Comparison of ENCODE assay signal across 9 cellular contexts in genomic region chr9:98087420-98088354, GRCh38. TPM values are rescaled to one million over a fixed set of nuclear protein-coding genes. Genes with fewer than 3 reads are reported as not detected.
A peak's percentile ranks its signal among the peaks of the same experiment; 100 is the strongest.
DNase-seq lines count a peak whose midpoint lies in the region; ATAC-seq and TF ChIP-seq lines count a peak whose summit lies in the region.
"Had no signal": no experiment of that assay in that cellular context is flagged by ENCODE, and none has a peak within 500 bp of the region (broad histone marks: within the 10 kb centered on the region; RNA-seq: fewer than 3 reads in every experiment).

No MANE protein-coding gene starts in this region.

- H3K36me3 ChIP-seq in sigmoid colon = peaks cover 0 to 15% (median 0%) of the 10 kb centered on the region in 4 donors

- TF ChIP-seq EP300 in sigmoid colon (IDR thresholded peaks at IDR 0.05) = no peak

- peak overlapping the region in 2 of 4 donors; percentile 27 to 41 for H3K27ac ChIP-seq in sigmoid colon
- H3K27ac ChIP-seq: parathyroid adenoma had no signal

- intact Hi-C loops in head of caudate nucleus (cut with DNase I) = loop anchor here (10.0 kb wide), 1 partner anchor 57 kb away; no protein-coding TSS in a partner anchor
- intact Hi-C loops in sigmoid colon (cut with DNase I) = no loop called here

- H3K27me3 ChIP-seq in sigmoid colon = no peaks in the 10 kb centered on the region

- DNase-seq in GM03348 (ENCODE audit: low spot score) (peak; percentile 63), head of caudate nucleus (peak in 29 of 42 donors; percentile 18 to 65 (median 43)), sigmoid colon (peak; percentile 69), NCI-H510A treated with DMSO at 0.1 percent for 48 hours (lab: John Stamatoyannopoulos, UW) (no peak), NCI-H748 treated with DMSO at 0.1 percent for 48 hours (lab: John Stamatoyannopoulos, UW) (no peak)
- DNase-seq in activated CD8-positive, alpha-beta memory T cell treated with anti-CD3 and anti-CD28 coated beads, Interleukin-2, amount 50 U/mL, for 48 hours = peak; percentile 65

- no peak for TF ChIP-seq CTCF in sigmoid colon (IDR thresholded peaks at IDR 0.05)

- ATAC-seq in GM21367 (IDR thresholded peaks at IDR 0.05; ENCODE audit: unreplicated experiment) (no peak), GM21825 (IDR thresholded peaks at IDR 0.05; ENCODE audit: unreplicated experiment) (no peak)

- TF ChIP-seq POLR2A in sigmoid colon (IDR thresholded peaks at IDR 0.05) = no peak

- 59 to 78% methylated on average over 92 of the region's 92 CpGs for WGBS in sigmoid colon, 2 donors

- no peaks in the 10 kb centered on the region for H3K9me3 ChIP-seq in sigmoid colon

- peak overlapping the region in 3 of 4 donors; percentile 32 to 46 (median 43) for H3K4me3 ChIP-seq in sigmoid colon

- peaks cover 0 to 18% (median 9%) of the 10 kb centered on the region in 4 donors for H3K4me1 ChIP-seq in sigmoid colon
- H3K4me1 ChIP-seq: parathyroid adenoma had no signal

RNA-seq across cellular contexts. Expression of gene NANS, which starts 31.2 kb away (rescaled TPM):
- 10 to 100 TPM; 24.6 to 38.1 (median 28.4) TPM for total RNA-seq in sigmoid colon
- 100 to 1,000 TPM; 316 to 470 (median 434) TPM for polyA plus RNA-seq in sigmoid colon

RNA-seq across cellular contexts. Expression of gene TRIM14, which starts 31.3 kb away (rescaled TPM):
- 10 to 100 TPM in 2 of 4 donors, 1 to 10 TPM in 2; 7.2 to 13.2 (median 9.0) TPM for total RNA-seq in sigmoid colon
- 10 to 100 TPM; 14.4 to 40.1 (median 17.8) TPM for polyA plus RNA-seq in sigmoid colon

Comparison
In these comparisons a context has a peak if more than half of its experiments do, and no peak if none do; other contexts are left out.
1. DNase-seq: peak in GM03348 (single experiment), activated CD8-positive, alpha-beta memory T cell treated with anti-CD3 and anti-CD28 coated beads, Interleukin-2, amount 50 U/mL, for 48 hours (single experiment), head of caudate nucleus (29 of 42) and sigmoid colon (single experiment); none in NCI-H510A treated with DMSO at 0.1 percent for 48 hours (single experiment) and NCI-H748 treated with DMSO at 0.1 percent for 48 hours (single experiment).